ENCODE assay signal across 8 cellular contexts in genomic region chr17:78412403-78412802, GRCh38. TPM values are rescaled to one million over a fixed set of nuclear protein-coding genes. Genes with fewer than 3 reads are reported as not detected.
DNase-seq lines count a peak whose midpoint lies in the region; ATAC-seq and TF ChIP-seq lines count a peak whose summit lies in the region.

No MANE protein-coding gene starts in this region.

- 85 to 87% methylated on average over 8 to 9 of the region's 10 CpGs for WGBS in transverse colon (ENCODE audit: low coverage in 1 of 2), 2 donors

- H3K36me3 Mint-ChIP-seq in CD8-positive, alpha-beta T cell, result peaks cover 45% of the 10 kb centered on the region

- peaks cover 67% of the 10 kb centered on the region for H3K4me1 Mint-ChIP-seq in CD8-positive, alpha-beta T cell (ENCODE audit: low read depth)

- no peak overlapping the region for H3K27ac ChIP-seq in CD8-positive, alpha-beta T cell (ENCODE audit: low read depth, low read length)
- peak overlapping the region; percentile 71 to 86 (median 76) for H3K27ac ChIP-seq in transverse colon

- DNase-seq in CD8-positive, alpha-beta T cell, result peak in 1 of 7 experiments; percentile 22
- DNase-seq in HT-29 (ENCODE audit: low spot score) (peak; percentile 27), islet precursor cell (peak; percentile 70), transverse colon (no peak)
- peak; percentile 28 for DNase-seq in activated T-cell treated with anti-CD3 and anti-CD28 coated beads, Interleukin-2, amount 50 U/mL, for 1 hour

- in situ Hi-C loops in transverse colon (cut with MboI; ENCODE audit: low pct_ligation_motif_present in 1 of 4, low pct_unique_long_range_greater_than_20kb in 1 of 4, low sequenced_read_pairs in 3 of 4), result no loop called here

- peaks cover 51% of the 10 kb centered on the region for H3K4me1 ChIP-seq in CD8-positive, alpha-beta T cell (ENCODE audit: insufficient read depth, low read length)
- peaks cover 44 to 96% (median 82%) of the 10 kb centered on the region in 4 donors for H3K4me1 ChIP-seq in transverse colon

- no peak for TF ChIP-seq POLR2A in transverse colon (IDR thresholded peaks at IDR 0.05)

- no peak overlapping the region for H3K4me3 ChIP-seq in CD8-positive, alpha-beta T cell (ENCODE audit: low read depth, low read length)
- H3K4me3 ChIP-seq in transverse colon, result no peak overlapping the region

- peak; percentile 24 for ATAC-seq in CD8-positive, alpha-beta T cell
- no peak for ATAC-seq in HG03135 (IDR thresholded peaks at IDR 0.05; ENCODE audit: unreplicated experiment)
- no peak for ATAC-seq in HG02623 (IDR thresholded peaks at IDR 0.05; ENCODE audit: unreplicated experiment)
- no peak for ATAC-seq in HG03108 (IDR thresholded peaks at IDR 0.05; ENCODE audit: unreplicated experiment)

- peak; percentile 23 for TF ChIP-seq CTCF in CD8-positive, alpha-beta T cell (IDR thresholded peaks at IDR 0.05)
- TF ChIP-seq CTCF in transverse colon (IDR thresholded peaks at IDR 0.05), result peak; percentile 15 to 27 (median 23)

- no peak overlapping the region for H3K4me3 Mint-ChIP-seq in CD8-positive, alpha-beta T cell

- no peaks in the 10 kb centered on the region for H3K9me3 ChIP-seq in CD8-positive, alpha-beta T cell (ENCODE audit: low read length)
- H3K9me3 ChIP-seq in transverse colon, result no peaks in the 10 kb centered on the region

- H3K36me3 ChIP-seq in CD8-positive, alpha-beta T cell (ENCODE audit: insufficient read depth, low read length), result peaks cover 6% of the 10 kb centered on the region
- H3K36me3 ChIP-seq in transverse colon, result no peaks in the 10 kb centered on the region

- TF ChIP-seq EP300 in transverse colon (IDR thresholded peaks at IDR 0.05; ENCODE audit: low read depth), result no peak

- no peaks in the 10 kb centered on the region for H3K9me3 Mint-ChIP-seq in CD8-positive, alpha-beta T cell

- CTCF ChIA-PET in CD8-positive, alpha-beta T cell (lab: Charles Lee), result interaction anchor here (0.6 to 1.1 kb wide), 5 partner anchors 10 to 1595 kb away, joined by 3 read pairs; no protein-coding TSS in a partner anchor

- H3K27me3 Mint-ChIP-seq in CD8-positive, alpha-beta T cell (ENCODE audit: low read depth), result no peaks in the 10 kb centered on the region

- POLR2A ChIA-PET in CD8-positive, alpha-beta T cell (lab: Charles Lee), result interaction anchor here (0.9 kb wide), 1 partner anchor 9 kb away, joined by 3 read pairs; no protein-coding TSS in a partner anchor

- no peaks in the 10 kb centered on the region for H3K27me3 ChIP-seq in CD8-positive, alpha-beta T cell (ENCODE audit: insufficient read depth, low read length)
- H3K27me3 ChIP-seq in transverse colon, result no peaks in the 10 kb centered on the region

- peak overlapping the region; percentile 87 for H3K27ac Mint-ChIP-seq in CD8-positive, alpha-beta T cell

- intact Hi-C loops in CD8-positive, alpha-beta T cell (cut with DNase I, micrococcal nuclease), result no loop called here
- intact Hi-C loops in transverse colon (cut with DNase I; ENCODE audit: low total_unique reads), result no loop called here

RNA-seq across cellular contexts. Expression of gene PGS1, which starts 34.0 kb away (rescaled TPM):
- total RNA-seq in CD8-positive, alpha-beta T cell, result 10 to 100 TPM; 34.6 to 36.3 TPM
- total RNA-seq in HT-29 (2014; rRNA removed; shearing (Covaris generic)), result 23.0 and 30.7 TPM in 2 replicates
- total RNA-seq in transverse colon, result 10 to 100 TPM; 32.1 to 77.6 (median 60.1) TPM

RNA-seq across cellular contexts. Expression of gene SOCS3, which starts 52.5 kb away (rescaled TPM):
- 100 to 1,000 TPM; 279 to 283 TPM for total RNA-seq in CD8-positive, alpha-beta T cell
- 0.18 and 0.79 TPM in 2 replicates for total RNA-seq in HT-29 (2014; rRNA removed; shearing (Covaris generic))
- total RNA-seq in transverse colon, result 100 to 1,000 TPM in 1 of 4 donors, 10 to 100 TPM in 3; 22.3 to 230 (median 37.6) TPM

Comparison
In these comparisons a context has a peak if more than half of its experiments do, and no peak if none do; other contexts are left out.
1. RNA of gene SOCS3, which starts 52.5 kb away (total RNA-seq): 279 to 283 TPM in CD8-positive, alpha-beta T cell and 22.3 to 230 TPM in transverse colon; 0.18 to 0.79 TPM in HT-29; every median in the first group is over 10 times any median in the second.